In the genomic region with DNA sequence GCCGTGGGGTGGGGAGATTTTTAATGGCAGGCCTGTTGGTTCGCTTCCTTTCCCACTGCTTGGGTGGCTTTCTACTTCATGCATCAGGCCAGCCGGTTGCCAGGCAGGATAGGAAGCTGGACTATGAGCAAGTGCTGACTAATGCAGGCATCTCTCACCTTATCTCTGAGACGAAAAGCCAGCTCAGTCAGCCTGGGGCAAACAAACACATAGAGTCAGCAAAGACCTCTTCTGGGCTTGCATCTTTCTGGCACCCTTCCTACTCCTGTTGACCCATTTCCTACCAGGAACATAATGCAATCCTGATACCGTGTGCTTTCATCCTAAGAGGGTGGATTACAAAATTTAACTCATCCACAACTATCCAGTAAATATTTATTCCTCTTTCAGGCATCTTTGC, we compare ENCODE assay signal across 14 cellular contexts.
A peak's percentile ranks its signal among the peaks of the same experiment; 100 is the strongest.
DNase-seq lines count a peak whose midpoint lies in the region; ATAC-seq, FAIRE-seq and TF ChIP-seq lines count a peak whose summit lies in the region.
"Had no signal": no experiment of that assay in that cellular context is flagged by ENCODE, and none has a peak within 500 bp of the region (broad histone marks: within the 10 kb centered on the region; RNA-seq: fewer than 3 reads in every experiment).

No MANE protein-coding gene starts in this region.

- no peak overlapping the region for H3K4me3 Mint-ChIP-seq in astrocyte (ENCODE audit: unreplicated experiment)
- H3K4me3 Mint-ChIP-seq in CD4-positive, alpha-beta T cell, result no peak overlapping the region
- H3K4me3 Mint-ChIP-seq: immature natural killer cell; natural killer cell treated with Interleukin-12 subunit alpha and Interleukin-12 subunit beta and Interleukin-15 and Interleukin-18, amount 100 ng/mL, for 72 hours had no signal

- no peaks in the 10 kb centered on the region for H3K27me3 Mint-ChIP-seq in astrocyte (ENCODE audit: low read depth, unreplicated experiment)
- H3K27me3 Mint-ChIP-seq in CD4-positive, alpha-beta T cell, result peaks cover 30% of the 10 kb centered on the region

- H3K4me3 ChIP-seq in astrocyte (ENCODE audit: insufficient read depth, low read depth, low read length), result no peak overlapping the region
- H3K4me3 ChIP-seq in right cardiac atrium (ENCODE audit: low read length), result no peak overlapping the region

- no peaks in the 10 kb centered on the region for H3K36me3 Mint-ChIP-seq in astrocyte (ENCODE audit: low read depth, unreplicated experiment)
- H3K36me3 Mint-ChIP-seq in CD4-positive, alpha-beta T cell (ENCODE audit: low read depth), result no peaks in the 10 kb centered on the region
- H3K36me3 Mint-ChIP-seq: immature natural killer cell; natural killer cell treated with Interleukin-12 subunit alpha and Interleukin-12 subunit beta and Interleukin-15 and Interleukin-18, amount 100 ng/mL, for 72 hours had no signal

- H3K27ac Mint-ChIP-seq in astrocyte (ENCODE audit: unreplicated experiment), result no peak overlapping the region
- no peak overlapping the region for H3K27ac Mint-ChIP-seq in CD4-positive, alpha-beta T cell
- H3K27ac Mint-ChIP-seq: immature natural killer cell; natural killer cell treated with Interleukin-12 subunit alpha and Interleukin-12 subunit beta and Interleukin-15 and Interleukin-18, amount 100 ng/mL, for 72 hours had no signal

- H3K27ac ChIP-seq in astrocyte (ENCODE audit: low read depth, low read length) (no peak overlapping the region), right cardiac atrium (ENCODE audit: low read length) (no peak overlapping the region)
- H3K27ac ChIP-seq in CD4-positive, alpha-beta T cell (ENCODE audit: low read depth, low read length), result no peak overlapping the region

- TF ChIP-seq CTCF in astrocyte (IDR thresholded peaks at IDR 0.05; ENCODE audit: insufficient read depth, low read depth, low read length), result no peak
- TF ChIP-seq CTCF in CD4-positive, alpha-beta T cell (IDR thresholded peaks at IDR 0.05), result no peak

- peaks cover 26% of the 10 kb centered on the region for H3K4me1 ChIP-seq in astrocyte (ENCODE audit: insufficient read depth, low read length)
- no peaks in the 10 kb centered on the region for H3K4me1 ChIP-seq in right cardiac atrium (ENCODE audit: control insufficient read depth, insufficient read depth, low read length)

- no peak overlapping the region for H2AFZ ChIP-seq in astrocyte (ENCODE audit: low read depth, low read length)

- H4K20me1 ChIP-seq in astrocyte (ENCODE audit: insufficient read depth, low read length), result no peaks in the 10 kb centered on the region

- FAIRE-seq in astrocyte (lab: Jason Lieb, UNC) (no peak), urothelium cell line (lab: Jason Lieb, UNC) (no peak)
- FAIRE-seq: HTR-8/SVneo had no signal

- H3K4me1 Mint-ChIP-seq in astrocyte (ENCODE audit: low read depth, unreplicated experiment), result peaks cover 15% of the 10 kb centered on the region
- no peaks in the 10 kb centered on the region for H3K4me1 Mint-ChIP-seq in CD4-positive, alpha-beta T cell (ENCODE audit: low read depth)
- H3K4me1 Mint-ChIP-seq: immature natural killer cell had no signal

- H3K36me3 ChIP-seq in astrocyte (ENCODE audit: insufficient read depth, low read length), result no peaks in the 10 kb centered on the region

- no peaks in the 10 kb centered on the region for H3K9me3 Mint-ChIP-seq in astrocyte (ENCODE audit: unreplicated experiment)
- no peaks in the 10 kb centered on the region for H3K9me3 Mint-ChIP-seq in CD4-positive, alpha-beta T cell
- H3K9me3 Mint-ChIP-seq: natural killer cell treated with Interleukin-12 subunit alpha and Interleukin-12 subunit beta and Interleukin-15 and Interleukin-18, amount 100 ng/mL, for 72 hours had no signal

- no peak overlapping the region for H3K9ac ChIP-seq in astrocyte (ENCODE audit: low read length)

- WGBS in right cardiac atrium, result 26% methylated on average over 5 of the region's 5 CpGs

- peak overlapping the region; percentile 27 for H3K4me2 ChIP-seq in astrocyte (ENCODE audit: low read length)

- no peaks in the 10 kb centered on the region for H3K27me3 ChIP-seq in astrocyte (ENCODE audit: insufficient read depth, low read length)
- no peaks in the 10 kb centered on the region for H3K27me3 ChIP-seq in right cardiac atrium (ENCODE audit: control insufficient read depth, insufficient read depth)
- no peaks in the 10 kb centered on the region for H3K27me3 ChIP-seq in CD4-positive, alpha-beta T cell (ENCODE audit: control insufficient read depth, insufficient read depth, low read length)

- intact Hi-C loops in Right ventricle myocardium inferior (cut with DNase I), result no loop called here
- intact Hi-C loops in cardiac septum (cut with DNase I), result no loop called here
- intact Hi-C loops in right cardiac atrium (cut with DNase I), result no loop called here
- intact Hi-C loops in CD4-positive, alpha-beta T cell (cut with DNase I, micrococcal nuclease), result no loop called here

- H3K9me3 ChIP-seq in astrocyte (ENCODE audit: insufficient read depth, low read depth, low read length) (no peaks in the 10 kb centered on the region), right cardiac atrium (ENCODE audit: control insufficient read depth, low read length) (no peaks in the 10 kb centered on the region)
- H3K9me3 ChIP-seq in CD4-positive, alpha-beta T cell (ENCODE audit: control insufficient read depth, low read length), result no peaks in the 10 kb centered on the region

- CTCF ChIA-PET in CD4-positive, alpha-beta T cell (lab: Charles Lee), result no interaction called here

- DNase-seq in Right ventricle myocardium inferior (ENCODE audit: missing footprints) (no peak), cardiac septum (ENCODE audit: low spot score) (no peak), astrocyte (ENCODE audit: low read depth) (peak; percentile 78), right cardiac atrium (no peak), urothelium cell line (ENCODE audit: low spot score) (peak; percentile 64), NCI-H1105 treated with DMSO at 0.1 percent for 48 hours (lab: John Stamatoyannopoulos, UW) (no peak)
- DNase-seq in CD4-positive, alpha-beta T cell, result no peak
- DNase-seq: activated CD4-positive, alpha-beta T cell treated with anti-CD3 and anti-CD28 coated beads, Interleukin-2, amount 50 U/mL, for 1 hour; immature natural killer cell; NCI-H1105; NCI-H526 had no signal

- H3K79me2 ChIP-seq in astrocyte (ENCODE audit: insufficient read depth, low read length), result no peaks in the 10 kb centered on the region

- POLR2A ChIA-PET in CD4-positive, alpha-beta T cell (lab: Charles Lee), result no interaction called here

- ATAC-seq in Right ventricle myocardium inferior (peak; percentile 63), right cardiac atrium (peak; percentile 47 to 68), HG03045 (IDR thresholded peaks at IDR 0.05; ENCODE audit: unreplicated experiment) (no peak)
- ATAC-seq in CD4-positive, alpha-beta T cell (ENCODE audit: poor library complexity), result no peak
- ATAC-seq: natural killer cell treated with Interleukin-12 subunit alpha and Interleukin-12 subunit beta and Interleukin-15 and Interleukin-18, amount 100 ng/mL, for 72 hours had no signal

Comparison
In these comparisons a context has a peak if more than half of its experiments do, and no peak if none do; other contexts are left out.
1. ATAC-seq: peak in Right ventricle myocardium inferior (single experiment) and right cardiac atrium (2 of 2); none in HG03045 (single experiment) and CD4-positive, alpha-beta T cell (single experiment).
2. DNase-seq: peak in astrocyte (single experiment) and urothelium cell line (single experiment); none in Right ventricle myocardium inferior (single experiment), cardiac septum (single experiment), right cardiac atrium (0 of 3), NCI-H1105 treated with DMSO at 0.1 percent for 48 hours (single experiment) and CD4-positive, alpha-beta T cell (0 of 10).